ENCODE assay signal across 8 cellular contexts in genomic region chr2:157492189-157492773, GRCh38. TPM values are rescaled to one million over a fixed set of nuclear protein-coding genes. Genes with fewer than 3 reads are reported as not detected.
A peak's percentile ranks its signal among the peaks of the same experiment; 100 is the strongest.
DNase-seq lines count a peak whose midpoint lies in the region; ATAC-seq and TF ChIP-seq lines count a peak whose summit lies in the region.

No MANE protein-coding gene starts in this region.

- H3K27ac Mint-ChIP-seq in CD4-positive, alpha-beta T cell = no peak overlapping the region

- H3K4me3 Mint-ChIP-seq in CD4-positive, alpha-beta T cell = no peak overlapping the region

- intact Hi-C loops in CD4-positive, alpha-beta T cell (cut with DNase I, micrococcal nuclease) = loop anchor here (2.0 to 10.0 kb wide), 11 partner anchors 50 to 1260 kb away; partner anchors contain the start of genes ACVR1C (in 1 of the 2), CYTIP (in 1 of the 2) and ERMN (in 1 of the 2)

- no peaks in the 10 kb centered on the region for H3K27me3 ChIP-seq in CD4-positive, alpha-beta T cell (ENCODE audit: control insufficient read depth, insufficient read depth, low read length)

- peak; percentile 92 for ATAC-seq in CD4-positive, alpha-beta T cell (ENCODE audit: poor library complexity)
- peak; percentile 98 for ATAC-seq in HG03159 (IDR thresholded peaks at IDR 0.05; ENCODE audit: unreplicated experiment)

- no peak overlapping the region for H3K27ac ChIP-seq in CD4-positive, alpha-beta T cell (ENCODE audit: low read depth, low read length)

- H3K9me3 Mint-ChIP-seq in CD4-positive, alpha-beta T cell = no peaks in the 10 kb centered on the region

- peak; percentile 83 for TF ChIP-seq CTCF in CD4-positive, alpha-beta T cell (IDR thresholded peaks at IDR 0.05)

- no peaks in the 10 kb centered on the region for H3K36me3 Mint-ChIP-seq in CD4-positive, alpha-beta T cell (ENCODE audit: low read depth)

- H3K27me3 Mint-ChIP-seq in CD4-positive, alpha-beta T cell = no peaks in the 10 kb centered on the region

- H3K9me3 ChIP-seq in CD4-positive, alpha-beta T cell (ENCODE audit: control insufficient read depth, low read length) = no peaks in the 10 kb centered on the region

- DNase-seq in CD4-positive, alpha-beta T cell = peak; percentile 57 to 74 (median 64)
- DNase-seq in GM19238 (ENCODE audit: insufficient read length, low spot score) (peak; percentile 40), NCI-H446 treated with DMSO at 0.1 percent for 48 hours (lab: John Stamatoyannopoulos, UW) (peak; percentile 38), dermis blood vessel endothelial cell (peak; percentile 75), lung microvascular endothelial cell (ENCODE audit: low read depth in 2 of 2) (peak; percentile 64 to 72)
- peak; percentile 42 to 70 for DNase-seq in activated CD4-positive, alpha-beta T cell treated with anti-CD3 and anti-CD28 coated beads, Interleukin-2, amount 50 U/mL, for 24 hours (ENCODE audit: low read depth in 1 of 2, low spot score in 1 of 2)
- DNase-seq in stimulated activated CD8-positive, alpha-beta memory T cell treated with anti-CD3 and anti-CD28 coated beads, Interleukin-2, amount 100 ng/mL, for 1 hour (ENCODE audit: low read depth in 2 of 2) = peak; percentile 43 to 55

- H3K4me1 Mint-ChIP-seq in CD4-positive, alpha-beta T cell (ENCODE audit: low read depth) = peaks cover 47% of the 10 kb centered on the region

- CTCF ChIA-PET in CD4-positive, alpha-beta T cell (lab: Charles Lee) = interaction anchor here (0.6 to 8.5 kb wide), 31 partner anchors 10 to 259 kb away, joined by 3 to 62 read pairs (median 5); partner anchors contain the start of genes ACVR1C, CYTIP and ERMN

- POLR2A ChIA-PET in CD4-positive, alpha-beta T cell (lab: Charles Lee) = interaction anchor here (0.8 to 2.2 kb wide), 14 partner anchors 23 to 175 kb away, joined by 3 to 11 read pairs (median 4); partner anchors contain the start of genes CYTIP and ERMN

RNA-seq across cellular contexts. Expression of gene CYTIP, which starts 48.4 kb away (rescaled TPM):
- 100 to 1,000 TPM; 474 to 490 TPM for total RNA-seq in CD4-positive, alpha-beta T cell
- 0.14 TPM in 1 of 2 replicates, not detected in the other for total RNA-seq in dermis blood vessel endothelial cell
- not detected in 2 replicates for total RNA-seq in lung microvascular endothelial cell

Comparison
In these comparisons a context has a peak if more than half of its experiments do, and no peak if none do; other contexts are left out.
1. RNA of gene CYTIP, which starts 48.4 kb away (total RNA-seq): 474 to 490 TPM in CD4-positive, alpha-beta T cell; 0.14 TPM in dermis blood vessel endothelial cell and not detected in lung microvascular endothelial cell; every median in the first group is over 100 times any median in the second.
2. Peak in every context shown above with its lines, with median percentiles within 50 percentile points of each other: DNase-seq.